In genomic region chr2:148965596-148966431, GRCh38 we compare ENCODE assay signal across 10 cellular contexts.
DNase-seq lines count a peak whose midpoint lies in the region; ATAC-seq and TF ChIP-seq lines count a peak whose summit lies in the region.
"Had no signal": no experiment of that assay in that cellular context is flagged by ENCODE, and none has a peak within 500 bp of the region (broad histone marks: within the 10 kb centered on the region; RNA-seq: fewer than 3 reads in every experiment).

No MANE protein-coding gene starts in this region.

- peaks cover 21% of the 10 kb centered on the region for H3K36me3 Mint-ChIP-seq in T-helper 17 cell (ENCODE audit: low read depth)

- no peak for ATAC-seq in T-helper 17 cell
- ATAC-seq in HG03139 (IDR thresholded peaks at IDR 0.05; ENCODE audit: unreplicated experiment), result no peak
- ATAC-seq in HG02642 (IDR thresholded peaks at IDR 0.05; ENCODE audit: poor library complexity, unreplicated experiment), result no peak
- ATAC-seq in SK-N-SH treated with all-trans-retinoic acid at 6 μM for 48 hours, result no peak

- H3K4me3 Mint-ChIP-seq in T-helper 17 cell, result no peak overlapping the region
- H3K4me3 Mint-ChIP-seq: neural crest cell had no signal

- H3K27me3 Mint-ChIP-seq in T-helper 17 cell, result no peaks in the 10 kb centered on the region

- peak overlapping the region; percentile 82 for H3K27ac Mint-ChIP-seq in T-helper 17 cell

- peaks cover 12% of the 10 kb centered on the region for H3K4me1 Mint-ChIP-seq in T-helper 17 cell

- DNase-seq in NCI-H1417 (lab: John Stamatoyannopoulos, UW) (peak in 2 of 3 experiments; percentile 16 to 75), NCI-H1417 treated with DMSO at 0.1 percent for 48 hours (lab: John Stamatoyannopoulos, UW) (no peak), NCI-H1105 treated with DMSO at 0.1 percent for 48 hours (lab: John Stamatoyannopoulos, UW) (peak; percentile 79), T-helper 17 cell (no peak), GOT3 (lab: John Stamatoyannopoulos, UW) (no peak)
- DNase-seq: SHP77 had no signal

- no peaks in the 10 kb centered on the region for H3K9me3 ChIP-seq in T-helper 17 cell (ENCODE audit: control insufficient read depth, low read length, poor library complexity, severe bottlenecking)

TF ChIP-seq in SK-N-SH treated with all-trans-retinoic acid at 6 μM for 48 hours, 23 proteins besides CTCF, POLR2A, EP300 and RAD21:
- no peak for TF ChIP-seq SNAI2 (CRISPR knock-in tag; IDR thresholded peaks at IDR 0.05)
- no peak for TF ChIP-seq ZNF565 (CRISPR knock-in tag; conservative IDR thresholded peaks at IDR 0.05; ENCODE audit: low read depth)
- TF ChIP-seq CREB5 (CRISPR knock-in tag; IDR thresholded peaks at IDR 0.05; ENCODE audit: low read depth), result no peak
- no peak for TF ChIP-seq PATZ1 (CRISPR knock-in tag; IDR thresholded peaks at IDR 0.05; ENCODE audit: borderline replicate concordance)
- TF ChIP-seq ZFP3 (CRISPR knock-in tag; IDR thresholded peaks at IDR 0.05), result no peak
- TF ChIP-seq ZNF8 (CRISPR knock-in tag; IDR thresholded peaks at IDR 0.05), result no peak
- no peak for TF ChIP-seq ESRRG (CRISPR knock-in tag; IDR thresholded peaks at IDR 0.05)
- no peak for TF ChIP-seq ZC3H10 (CRISPR knock-in tag; IDR thresholded peaks at IDR 0.05)
- TF ChIP-seq TSHZ2 (CRISPR knock-in tag; IDR thresholded peaks at IDR 0.05), result no peak
- TF ChIP-seq RARB (CRISPR knock-in tag; IDR thresholded peaks at IDR 0.05), result no peak
- no peak for TF ChIP-seq OSR1 (CRISPR knock-in tag; IDR thresholded peaks at IDR 0.05)
- no peak for TF ChIP-seq PPARA (CRISPR knock-in tag; IDR thresholded peaks at IDR 0.05; ENCODE audit: borderline replicate concordance)
- no peak for TF ChIP-seq ARNTL (CRISPR knock-in tag; IDR thresholded peaks at IDR 0.05; ENCODE audit: borderline replicate concordance, low read depth)
- TF ChIP-seq POU6F1 (CRISPR knock-in tag; IDR thresholded peaks at IDR 0.05; ENCODE audit: borderline replicate concordance, low read depth), result no peak
- no peak for TF ChIP-seq CSDC2 (CRISPR knock-in tag; IDR thresholded peaks at IDR 0.05)
- TF ChIP-seq BACH2 (CRISPR knock-in tag; IDR thresholded peaks at IDR 0.05; ENCODE audit: borderline replicate concordance), result no peak

Comparison
In these comparisons a context has a peak if more than half of its experiments do, and no peak if none do; other contexts are left out.
1. DNase-seq: peak in NCI-H1417 (2 of 3) and NCI-H1105 treated with DMSO at 0.1 percent for 48 hours (single experiment); none in NCI-H1417 treated with DMSO at 0.1 percent for 48 hours (single experiment), T-helper 17 cell (0 of 3) and GOT3 (single experiment).